In genomic region chr5:159971514-159971913, GRCh38 we compare ENCODE assay signal across 14 cellular contexts. TPM values are rescaled to one million over a fixed set of nuclear protein-coding genes. Genes with fewer than 3 reads are reported as not detected.
DNase-seq lines count a peak whose midpoint lies in the region; ATAC-seq and TF ChIP-seq lines count a peak whose summit lies in the region.
"Had no signal": no experiment of that assay in that cellular context is flagged by ENCODE, and none has a peak within 500 bp of the region (broad histone marks: within the 10 kb centered on the region; RNA-seq: fewer than 3 reads in every experiment).

No MANE protein-coding gene starts in this region.

- H3K9me3 ChIP-seq in BLaER1 (peaks cover 15% of the 10 kb centered on the region), HCT116 (ENCODE audit: control insufficient read depth in 1 of 2, insufficient read depth in 1 of 2, low read depth in 1 of 2, low read length in 2 of 2) (no peaks in the 10 kb centered on the region), neural cell (ENCODE audit: low read length) (no peaks in the 10 kb centered on the region)
- H3K9me3 ChIP-seq: pancreas, transverse colon had no signal

- TF ChIP-seq RAD21 in HCT116 (IDR thresholded peaks at IDR 0.05; ENCODE audit: low read depth) = no peak
- TF ChIP-seq RAD21 in neural cell (conservative IDR thresholded peaks at IDR 0.05) = no peak

- ATAC-seq in HCT116 = peak; percentile 23; the same call in 1 of the 2 replicates
- no peak for ATAC-seq in effector memory CD8-positive, alpha-beta T cell (replicated peaks)
- no peak for ATAC-seq in GM21723 (IDR thresholded peaks at IDR 0.05; ENCODE audit: unreplicated experiment)

- H3K27ac ChIP-seq in BLaER1 (no peak overlapping the region), HCT116 (ENCODE audit: low read depth, low read length) (no peak overlapping the region), neural cell (ENCODE audit: low read length) (no peak overlapping the region)
- H3K27ac ChIP-seq: pancreas, transverse colon had no signal

- H3K4me2 ChIP-seq in BLaER1 (no peak overlapping the region), HCT116 (ENCODE audit: low read length) (peak overlapping the region; percentile 36), neural cell (ENCODE audit: low read length) (no peak overlapping the region)

- BruUV-seq in HCT116 (replicated peaks; lab: Mats Ljungman, UMichigan) = no TSS peak

- POLR2A ChIA-PET in HCT116 (lab: Charles Lee) = no interaction called here

- H4K20me1 ChIP-seq in BLaER1 (no peaks in the 10 kb centered on the region; the same call in 1 of the 2 replicates), HCT116 (ENCODE audit: insufficient read depth) (no peaks in the 10 kb centered on the region), neural cell (ENCODE audit: insufficient read depth) (no peaks in the 10 kb centered on the region)

- no peak for TF ChIP-seq POLR2A in HCT116 (IDR thresholded peaks at IDR 0.05; ENCODE audit: borderline replicate concordance, extremely low read depth, insufficient read depth, insufficient read length)

- H3K4me1 ChIP-seq in BLaER1 (no peaks in the 10 kb centered on the region), HCT116 (ENCODE audit: control insufficient read depth in 1 of 2, insufficient read depth in 2 of 2, low read length in 2 of 2) (peaks cover 0 to 28% of the 10 kb centered on the region in 2 experiments; a peak in 2 of 4 replicates)
- H3K4me1 ChIP-seq: pancreas had no signal

- RAD21 ChIA-PET in HCT116 (lab: Charles Lee; ENCODE audit: low non-redundant PET in 1 of 2, low total read pairs in 2 of 2, uncharacterized antibody in 2 of 2, unreplicated experiment in 2 of 2) = no interaction called here

- peaks cover 7 to 8% of the 10 kb centered on the region in 2 donors for H3K4me1 Mint-ChIP-seq in effector memory CD8-positive, alpha-beta T cell (ENCODE audit: low read depth in 2 of 2)

- peaks cover 67 to 94% of the 10 kb centered on the region in 2 donors for H3K27me3 Mint-ChIP-seq in effector memory CD8-positive, alpha-beta T cell

- no peaks in the 10 kb centered on the region for H3K79me2 ChIP-seq in HCT116 (ENCODE audit: insufficient read depth, low read length)
- H3K79me2 ChIP-seq in neural cell (replicated peaks; ENCODE audit: insufficient read depth, low read length) = no peaks in the 10 kb centered on the region

- peak overlapping the region; percentile 59; the same call in 1 of the 2 replicates for H3K4me3 ChIP-seq in BLaER1
- no peak overlapping the region for H3K4me3 ChIP-seq in HCT116 (replicated peaks in 1 of 2; ENCODE audit: low read depth in 1 of 2, low read length in 2 of 2)
- H3K4me3 ChIP-seq in neural cell (ENCODE audit: low read length) = peak overlapping the region; percentile 48

- H3K9ac ChIP-seq in BLaER1 = no peak overlapping the region
- H3K9ac ChIP-seq in HCT116 (ENCODE audit: low read length) = no peak overlapping the region
- H3K9ac ChIP-seq in neural cell (ENCODE audit: low read length) = no peak overlapping the region

- H3F3A ChIP-seq in neural cell (ENCODE audit: insufficient read depth, low read length, poor library complexity, severe bottlenecking) = no peaks in the 10 kb centered on the region

- H3K4me3 Mint-ChIP-seq in effector memory CD8-positive, alpha-beta T cell = peak overlapping the region; percentile 43 to 44

- TF ChIP-seq EP300 in neural cell (conservative IDR thresholded peaks at IDR 0.05; ENCODE audit: poor library complexity, severe bottlenecking) = no peak

- H3K9me3 Mint-ChIP-seq in effector memory CD8-positive, alpha-beta T cell = no peaks in the 10 kb centered on the region

- peak overlapping the region; percentile 91 for H2AFZ ChIP-seq in HCT116 (ENCODE audit: low read depth, low read length, poor library complexity, severe bottlenecking)
- H2AFZ ChIP-seq in neural cell (ENCODE audit: low read depth, low read length) = no peak overlapping the region

- DNase-seq in HCT116 (ENCODE audit: low read depth, low spot score) (no peak), UCSD-AML1 (lab: John Stamatoyannopoulos, UW; ENCODE audit: unreplicated experiment) (no peak), SK-N-DZ (ENCODE audit: low spot score) (no peak), NCI-H187 (lab: John Stamatoyannopoulos, UW) (no peak)
- no peak for DNase-seq in effector memory CD8-positive, alpha-beta T cell
- DNase-seq: activated CD4-positive, alpha-beta T cell treated with anti-CD3 and anti-CD28 coated beads, Interleukin-2, amount 50 U/mL, for 1 hour; DMS 273 treated with DMSO at 0.1 percent for 48 hours; MV-4-11; SIG-M5 had no signal

- H3K9me2 ChIP-seq in HCT116 (ENCODE audit: insufficient read depth) (no peaks in the 10 kb centered on the region), neural cell (ENCODE audit: insufficient read depth, low read length) (no peaks in the 10 kb centered on the region)

- H3K36me3 ChIP-seq in BLaER1 (no peaks in the 10 kb centered on the region), HCT116 (ENCODE audit: control insufficient read depth in 1 of 2, insufficient read depth in 2 of 2, low read length in 2 of 2) (no peaks in the 10 kb centered on the region), neural cell (ENCODE audit: insufficient read depth, low read length) (no peaks in the 10 kb centered on the region)
- H3K36me3 ChIP-seq: pancreas, transverse colon had no signal

- CTCF ChIA-PET in HCT116 (lab: Charles Lee) = no interaction called here

- no peak for TF ChIP-seq CTCF in HCT116 (IDR thresholded peaks at IDR 0.05 in 2 of 3, conservative IDR thresholded peaks at IDR 0.05 in 1 of 3; ENCODE audit: borderline replicate concordance in 1 of 3, insufficient read depth in 1 of 3, low read depth in 2 of 3, low read length in 2 of 3)
- no peak for TF ChIP-seq CTCF in neural cell (IDR thresholded peaks at IDR 0.05; ENCODE audit: poor library complexity, severe bottlenecking)

- H3K36me3 Mint-ChIP-seq in effector memory CD8-positive, alpha-beta T cell (ENCODE audit: insufficient read depth) = peaks cover 2% of the 10 kb centered on the region

- intact Hi-C loops in HCT116 (cut with micrococcal nuclease) = no loop called here

- H3K27me3 ChIP-seq in BLaER1 (peaks cover 51% of the 10 kb centered on the region), HCT116 (ENCODE audit: insufficient read depth, low read length) (no peaks in the 10 kb centered on the region), neural cell (ENCODE audit: insufficient read depth, low read depth, low read length) (peaks cover 40% of the 10 kb centered on the region)

- H3K27ac Mint-ChIP-seq in effector memory CD8-positive, alpha-beta T cell = no peak overlapping the region

TF ChIP-seq in HCT116, 20 proteins besides CTCF, POLR2A, EP300 and RAD21 (continues in another document):
- TF ChIP-seq FOSL1 (IDR thresholded peaks at IDR 0.05; ENCODE audit: low read depth) = no peak
- TF ChIP-seq SIN3A (IDR thresholded peaks at IDR 0.05; ENCODE audit: low read depth) = no peak
- no peak for TF ChIP-seq EZH2phosphoT487 (IDR thresholded peaks at IDR 0.05; ENCODE audit: borderline replicate concordance)
- TF ChIP-seq POLR2AphosphoS5 (IDR thresholded peaks at IDR 0.05; ENCODE audit: low read depth, low read length) = no peak
- no peak for TF ChIP-seq JUND (IDR thresholded peaks at IDR 0.05)
- TF ChIP-seq, protein P1, sequence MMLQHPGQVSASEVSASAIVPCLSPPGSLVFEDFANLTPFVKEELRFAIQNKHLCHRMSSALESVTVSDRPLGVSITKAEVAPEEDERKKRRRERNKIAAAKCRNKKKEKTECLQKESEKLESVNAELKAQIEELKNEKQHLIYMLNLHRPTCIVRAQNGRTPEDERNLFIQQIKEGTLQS (IDR thresholded peaks at IDR 0.05) = no peak
- TF ChIP-seq CEBPB (IDR thresholded peaks at IDR 0.05; ENCODE audit: low read depth) = no peak
- no peak for TF ChIP-seq EZH2 (IDR thresholded peaks at IDR 0.05)
- no peak for TF ChIP-seq SP1 (IDR thresholded peaks at IDR 0.05; ENCODE audit: low read depth)
- TF ChIP-seq SRF (IDR thresholded peaks at IDR 0.05; ENCODE audit: low read depth) = no peak
- no peak for TF ChIP-seq YY1 (IDR thresholded peaks at IDR 0.05; ENCODE audit: extremely low read depth, insufficient replicate concordance, low read depth, low read length)
- TF ChIP-seq CBX3 (IDR thresholded peaks at IDR 0.05; ENCODE audit: low read depth) = no peak
- TF ChIP-seq TCF7L2 (IDR thresholded peaks at IDR 0.05; ENCODE audit: borderline replicate concordance, extremely low read depth, insufficient read depth, insufficient read length) = no peak

TF ChIP-seq in neural cell, 6 proteins besides CTCF, POLR2A, EP300 and RAD21 (continues in another document):
- TF ChIP-seq EZH2 (IDR thresholded peaks at IDR 0.05; ENCODE audit: borderline replicate concordance, insufficient read depth, low read length, poor library complexity, severe bottlenecking) (no peak), SMC3 (conservative IDR thresholded peaks at IDR 0.05; ENCODE audit: poor library complexity) (no peak), TAF1 (IDR thresholded peaks at IDR 0.05; ENCODE audit: low read depth) (no peak), POLR2AphosphoS5 (IDR thresholded peaks at IDR 0.05) (no peak)

RNA-seq across cellular contexts. Expression of gene TTC1, which starts 37.4 kb away (rescaled TPM):
- 48.1 TPM for total RNA-seq in HCT116 (2021; ENCODE audit: unreplicated experiment)
- polyA plus RNA-seq in HCT116 (2012) = 26.9 and 35.1 TPM in 2 replicates
- polyA plus RNA-seq in neural cell = 71.6 and 74.0 TPM in 2 replicates
- polyA minus RNA-seq in neural cell = 54.8 and 64.6 TPM in 2 replicates
- polyA plus RNA-seq in SK-N-DZ (2014; cell fraction: cytosol; rRNA removed) = 39.5 and 47.9 TPM in 2 replicates
- 13.5 and 25.0 TPM in 2 replicates for polyA plus RNA-seq in SK-N-DZ (2014; cell fraction: nucleus; rRNA removed)

RNA-seq across cellular contexts. Expression of gene ADRA1B, which starts 55.2 kb away (rescaled TPM):
- not detected for total RNA-seq in HCT116 (2021; ENCODE audit: unreplicated experiment)
- 0.04 and 0.16 TPM in 2 replicates for polyA plus RNA-seq in HCT116 (2012)
- 1.1 and 1.4 TPM in 2 replicates for polyA plus RNA-seq in neural cell
- 1.5 and 2.1 TPM in 2 replicates for polyA minus RNA-seq in neural cell
- polyA plus RNA-seq in SK-N-DZ (2014; cell fraction: cytosol; rRNA removed) = not detected in 2 replicates
- not detected in 2 replicates for polyA plus RNA-seq in SK-N-DZ (2014; cell fraction: nucleus; rRNA removed)

Comparison
In these comparisons a context has a peak if more than half of its experiments do, and no peak if none do; other contexts are left out.
1. H3K4me3 ChIP-seq: peak in BLaER1 (single experiment) and neural cell (single experiment); none in HCT116 (0 of 2).